ENCODE assay signal across 17 cellular contexts in genomic region chr1:213127074-213127473, GRCh38.
DNase-seq lines count a peak whose midpoint lies in the region; ATAC-seq, FAIRE-seq and TF ChIP-seq lines count a peak whose summit lies in the region.
"Had no signal": no experiment of that assay in that cellular context is flagged by ENCODE, and none has a peak within 500 bp of the region (broad histone marks: within the 10 kb centered on the region; RNA-seq: fewer than 3 reads in every experiment).

No MANE protein-coding gene starts in this region.

- no peak overlapping the region for H2BK20ac ChIP-seq in H9 (ENCODE audit: low read depth, low read length, poor library complexity, severe bottlenecking)

- no peak overlapping the region for H2AK5ac ChIP-seq in H9 (ENCODE audit: insufficient read length, low read length)

- H3K27ac ChIP-seq in H9 (ENCODE audit: insufficient read length, low read depth, low read length): no peak overlapping the region
- H3K27ac ChIP-seq: BLaER1 treated with 17β-estradiol and CSF1 and Interleukin-3, amounts not matched to agents 10 nM and 100 nM; SJCRH30 had no signal

- no peak overlapping the region for H2BK15ac ChIP-seq in H9 (ENCODE audit: low read depth, low read length)

- H3K36me3 Mint-ChIP-seq in HFFc6 (ENCODE audit: low read depth) (no peaks in the 10 kb centered on the region), osteocyte (ENCODE audit: unreplicated experiment) (peaks cover 8% of the 10 kb centered on the region), H9 (ENCODE audit: insufficient read depth in 1 of 3, low read depth in 3 of 3) (no peaks in the 10 kb centered on the region)

- H3T11ph ChIP-seq in H9 (ENCODE audit: low read length): no peak overlapping the region

- H2AFZ ChIP-seq in H9 (ENCODE audit: low read length): no peak overlapping the region

- no CpG with 5 or more reads among the region's 1 CpG for WGBS in H9 (ENCODE audit: extremely low coverage, insufficient read length, low lambda C conversion rate)

- no peak overlapping the region for H4K5ac ChIP-seq in H9 (ENCODE audit: insufficient read length, low read depth, low read length)

- H3K36me3 ChIP-seq in bronchial epithelial cell (ENCODE audit: control insufficient read depth, insufficient read depth, low read length): no peaks in the 10 kb centered on the region
- H3K36me3 ChIP-seq: SJCRH30 had no signal

- H3K4me3 Mint-ChIP-seq in HFFc6: no peak overlapping the region
- H3K4me3 Mint-ChIP-seq in osteocyte (ENCODE audit: unreplicated experiment): no peak overlapping the region
- no peak overlapping the region for H3K4me3 Mint-ChIP-seq in H9
- H3K4me3 Mint-ChIP-seq: CD8-positive, alpha-beta memory T cell had no signal

- H3K18ac ChIP-seq in H9 (ENCODE audit: insufficient read length, low read depth, low read length): no peak overlapping the region

- no peaks in the 10 kb centered on the region for H4K20me1 ChIP-seq in H9 (ENCODE audit: control insufficient read depth, insufficient read depth, insufficient read length)

- H3K23ac ChIP-seq in H9 (ENCODE audit: insufficient read length, low read depth, low read length): no peak overlapping the region

- H3K4ac ChIP-seq in H9 (ENCODE audit: low read depth, low read length): no peak overlapping the region

- H3K27ac Mint-ChIP-seq in HFFc6 (peak overlapping the region; percentile 30; the same call in 1 of the 2 replicates), osteocyte (ENCODE audit: unreplicated experiment) (no peak overlapping the region), H9 (no peak overlapping the region)
- H3K27ac Mint-ChIP-seq: CD8-positive, alpha-beta memory T cell had no signal

- DNase-seq in EH (ENCODE audit: low read depth) (peak; percentile 6), HFFc6 (no peak), bronchial epithelial cell (ENCODE audit: low read depth) (peak; percentile 59), kidney tubule cell (ENCODE audit: low spot score) (peak; percentile 39), osteocyte (ENCODE audit: extremely low spot score, unreplicated experiment) (no peak), H9 (no peak), posterior cingulate gyrus (no peak)
- DNase-seq: CD8-positive, alpha-beta memory T cell; DMS79; NCI-H1048; NCI-H1436; NCI-H2029 treated with DMSO at 0.1 percent for 48 hours; NCI-H2171; NCI-H526; SJCRH30 had no signal

- H3K27me3 Mint-ChIP-seq in HFFc6 (ENCODE audit: insufficient read depth) (no peaks in the 10 kb centered on the region), osteocyte (ENCODE audit: unreplicated experiment) (no peaks in the 10 kb centered on the region), H9 (ENCODE audit: low read depth) (no peaks in the 10 kb centered on the region)
- H3K27me3 Mint-ChIP-seq: CD8-positive, alpha-beta memory T cell had no signal

- no peaks in the 10 kb centered on the region for H3K9me3 Mint-ChIP-seq in HFFc6
- no peaks in the 10 kb centered on the region for H3K9me3 Mint-ChIP-seq in osteocyte (ENCODE audit: unreplicated experiment)
- H3K9me3 Mint-ChIP-seq in H9: no peaks in the 10 kb centered on the region
- H3K9me3 Mint-ChIP-seq: CD8-positive, alpha-beta memory T cell had no signal

- no peak overlapping the region for H4K8ac ChIP-seq in H9 (replicated peaks; ENCODE audit: insufficient read length, low read depth, low read length)

- TF ChIP-seq CTCF in HFFc6 (IDR thresholded peaks at IDR 0.05) (no peak), bronchial epithelial cell (IDR thresholded peaks at IDR 0.05; ENCODE audit: insufficient read depth, low read length, severe bottlenecking) (no peak), osteocyte (IDR thresholded peaks at IDR 0.05) (no peak), H9 (conservative IDR thresholded peaks at IDR 0.05) (no peak)

- H4K91ac ChIP-seq in H9 (ENCODE audit: insufficient read length, low read depth, low read length): no peak overlapping the region

- H2BK120ac ChIP-seq in H9 (ENCODE audit: low read depth, low read length, poor library complexity, severe bottlenecking): no peak overlapping the region

- H3K4me1 ChIP-seq in H9 (ENCODE audit: insufficient read depth, low read length): no peaks in the 10 kb centered on the region

- no peaks in the 10 kb centered on the region for H3K79me1 ChIP-seq in H9 (ENCODE audit: insufficient read depth, low read depth, low read length, poor library complexity, severe bottlenecking)

- intact Hi-C loops in posterior cingulate gyrus (cut with DNase I): no loop called here

- no peak overlapping the region for H3K9ac ChIP-seq in H9 (ENCODE audit: extremely low read depth, insufficient read length, low read length)
- H3K9ac ChIP-seq: BLaER1 treated with 17β-estradiol and CSF1 and Interleukin-3, amounts not matched to agents 10 nM and 100 nM had no signal

- no peaks in the 10 kb centered on the region for H3K23me2 ChIP-seq in H9 (ENCODE audit: insufficient read length, low read depth, low read length, poor library complexity, severe bottlenecking)

- no peaks in the 10 kb centered on the region for H3K9me3 ChIP-seq in H9 (ENCODE audit: control insufficient read depth, low read depth, low read length)
- H3K9me3 ChIP-seq: BLaER1 treated with 17β-estradiol and CSF1 and Interleukin-3, amounts not matched to agents 10 nM and 100 nM; SJCRH30 had no signal

- H2BK5ac ChIP-seq in H9 (ENCODE audit: insufficient read length, low read length): no peak overlapping the region

- H3K56ac ChIP-seq in H9 (ENCODE audit: insufficient read length, low read depth, low read length): no peak overlapping the region

- H3K4me2 ChIP-seq in H9 (ENCODE audit: insufficient read depth, insufficient read length, low read length): no peak overlapping the region
- H3K4me2 ChIP-seq: BLaER1 treated with 17β-estradiol and CSF1 and Interleukin-3, amounts not matched to agents 10 nM and 100 nM had no signal

- H3K79me2 ChIP-seq in H9 (ENCODE audit: insufficient read depth, low read length): no peaks in the 10 kb centered on the region

- H3K4me3 ChIP-seq in bronchial epithelial cell (ENCODE audit: low read depth, low read length): no peak overlapping the region
- H3K4me3 ChIP-seq: BLaER1 treated with 17β-estradiol and CSF1 and Interleukin-3, amounts not matched to agents 10 nM and 100 nM; SJCRH30 had no signal

- H3K27me3 ChIP-seq in bronchial epithelial cell (ENCODE audit: control insufficient read depth, insufficient read depth, low read length) (no peaks in the 10 kb centered on the region), H9 (ENCODE audit: insufficient read depth, low read length) (no peaks in the 10 kb centered on the region)
- H3K27me3 ChIP-seq: BLaER1 treated with 17β-estradiol and CSF1 and Interleukin-3, amounts not matched to agents 10 nM and 100 nM; SJCRH30 had no signal

- H3K4me1 Mint-ChIP-seq in HFFc6 (ENCODE audit: low read depth) (peaks cover 48% of the 10 kb centered on the region), osteocyte (ENCODE audit: unreplicated experiment) (peaks cover 19% of the 10 kb centered on the region), H9 (no peaks in the 10 kb centered on the region)

- FAIRE-seq in bronchial epithelial cell (lab: Jason Lieb, UNC): no peak

- no peak overlapping the region for H3K14ac ChIP-seq in H9 (ENCODE audit: insufficient read depth, low read length)

- no peak overlapping the region for H2BK12ac ChIP-seq in H9 (ENCODE audit: insufficient read length, low read depth, low read length)

- ATAC-seq in HG03095 (IDR thresholded peaks at IDR 0.05; ENCODE audit: unreplicated experiment): no peak

Comparison
In these comparisons a context has a peak if more than half of its experiments do, and no peak if none do; other contexts are left out.
1. DNase-seq: peak in EH (single experiment), bronchial epithelial cell (single experiment) and kidney tubule cell (single experiment); none in HFFc6 (single experiment), osteocyte (single experiment), H9 (single experiment) and posterior cingulate gyrus (0 of 10).